ENCODE assay signal across 14 cellular contexts in the genomic region with DNA sequence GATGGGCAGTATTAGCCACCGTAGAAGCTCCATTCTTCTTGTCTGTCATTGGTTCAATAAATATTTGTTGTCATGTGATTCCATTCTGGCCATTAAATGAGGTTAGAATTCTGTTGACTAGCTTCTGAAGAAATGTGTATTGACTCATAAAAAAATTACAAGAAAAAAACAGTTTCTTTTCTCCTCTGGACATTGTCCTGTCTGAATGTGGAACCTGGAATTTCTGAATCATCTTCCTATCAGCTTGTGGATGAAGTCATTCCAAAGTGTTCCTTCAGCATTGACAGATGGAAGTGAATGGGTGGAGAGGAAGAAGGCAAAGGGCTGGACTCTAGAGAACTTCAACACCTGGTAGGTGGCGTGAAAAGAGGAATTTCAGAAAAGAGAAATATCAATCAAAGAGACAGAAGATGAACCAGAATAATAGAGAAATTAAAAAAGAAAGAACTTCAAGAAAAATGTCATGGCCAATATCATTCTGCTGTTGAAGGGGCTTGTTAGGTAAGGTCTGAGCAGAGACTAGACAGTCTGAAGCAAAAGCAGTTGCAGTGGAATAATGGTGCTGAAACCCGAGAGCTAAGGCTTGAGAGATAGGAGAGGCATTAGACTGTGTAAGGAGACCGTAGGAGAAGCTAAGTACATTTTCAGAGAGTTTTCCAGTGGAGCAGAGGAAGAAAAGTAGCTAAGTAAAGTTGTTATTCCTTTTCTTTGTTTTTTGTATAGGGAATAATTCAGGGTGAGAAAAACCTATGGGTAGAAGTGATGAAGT.
DNase-seq lines count a peak whose midpoint lies in the region; TF ChIP-seq lines count a peak whose summit lies in the region.
"Had no signal": no experiment of that assay in that cellular context is flagged by ENCODE, and none has a peak within 500 bp of the region (broad histone marks: within the 10 kb centered on the region; RNA-seq: fewer than 3 reads in every experiment).

No MANE protein-coding gene starts in this region.

- H4K91ac ChIP-seq in trophoblast cell (ENCODE audit: low read depth, low read length): no peak overlapping the region

- no peak overlapping the region for H3K27ac ChIP-seq in GM23248
- peak overlapping the region; percentile 51 for H3K27ac ChIP-seq in trophoblast cell (ENCODE audit: low read depth, low read length)
- no peak overlapping the region for H3K27ac ChIP-seq in vagina
- H3K27ac ChIP-seq: SJCRH30 had no signal

- H4K12ac ChIP-seq in trophoblast cell (ENCODE audit: low read depth, low read length): no peak overlapping the region

- no peaks in the 10 kb centered on the region for H3K79me1 ChIP-seq in trophoblast cell (ENCODE audit: low read length)

- H2BK120ac ChIP-seq in trophoblast cell (ENCODE audit: insufficient read depth, low read length, poor library complexity): no peak overlapping the region

- H3K9me2 ChIP-seq in GM23248 (ENCODE audit: insufficient read depth): no peaks in the 10 kb centered on the region

- H2BK5ac ChIP-seq in trophoblast cell (ENCODE audit: low read depth, low read length, poor library complexity): no peak overlapping the region

- H3K14ac ChIP-seq in trophoblast cell (ENCODE audit: low read length): no peak overlapping the region

- H2AFZ ChIP-seq in GM23248 (no peak overlapping the region), trophoblast cell (ENCODE audit: insufficient read depth, low read length, poor library complexity) (no peak overlapping the region)

- H3F3A ChIP-seq in GM23248 (ENCODE audit: insufficient read depth): no peaks in the 10 kb centered on the region

- H3K9ac ChIP-seq in GM23248 (no peak overlapping the region), trophoblast cell (ENCODE audit: low read length) (no peak overlapping the region)

- H3K79me2 ChIP-seq in GM23248 (ENCODE audit: insufficient read depth) (no peaks in the 10 kb centered on the region), trophoblast cell (ENCODE audit: control insufficient read depth, insufficient read depth, low read length, poor library complexity) (no peaks in the 10 kb centered on the region)

- no peak overlapping the region for H2AK5ac ChIP-seq in trophoblast cell (ENCODE audit: low read length)

- H3K9me3 ChIP-seq in GM23248 (ENCODE audit: low read depth): no peaks in the 10 kb centered on the region
- no peaks in the 10 kb centered on the region for H3K9me3 ChIP-seq in trophoblast cell (ENCODE audit: insufficient read depth, low read depth, low read length)
- no peaks in the 10 kb centered on the region for H3K9me3 ChIP-seq in vagina
- H3K9me3 ChIP-seq: HAP-1, SJCRH30 had no signal

- H4K20me1 ChIP-seq in GM23248 (ENCODE audit: insufficient read depth): no peaks in the 10 kb centered on the region

- H3K4ac ChIP-seq in trophoblast cell (ENCODE audit: low read depth, low read length): no peak overlapping the region

- H2BK12ac ChIP-seq in trophoblast cell (ENCODE audit: low read length): no peak overlapping the region

- no peak overlapping the region for H3K4me2 ChIP-seq in GM23248 (ENCODE audit: unreplicated experiment)
- H3K4me2 ChIP-seq in trophoblast cell (ENCODE audit: low read length): no peak overlapping the region

- DNase-seq in GM23248 (peak; percentile 64), NCI-H524 (lab: John Stamatoyannopoulos, UW) (peak; percentile 42 to 49), epithelial cell of proximal tubule (ENCODE audit: low read depth) (peak; percentile 71), trophoblast cell (peak; percentile 6 to 44), NK-92 (lab: John Stamatoyannopoulos, UW; ENCODE audit: unreplicated experiment) (no peak), vagina (ENCODE audit: extremely low spot score in 2 of 2) (no peak), GDM1 (lab: John Stamatoyannopoulos, UW) (no peak)
- DNase-seq: activated T-cell treated with anti-CD3 and anti-CD28 coated beads, Interleukin-2, amount 50 U/mL, for 1 hour; CD4-positive, CD25-positive, alpha-beta regulatory T cell; effector memory CD4-positive, alpha-beta T cell; NCI-H2081 treated with DMSO at 0.1 percent for 48 hours; retina had no signal

- H3K27me3 ChIP-seq in GM23248 (replicated peaks; ENCODE audit: insufficient read depth) (no peaks in the 10 kb centered on the region), trophoblast cell (ENCODE audit: insufficient read depth, low read length) (no peaks in the 10 kb centered on the region), vagina (no peaks in the 10 kb centered on the region)
- H3K27me3 ChIP-seq: SJCRH30 had no signal

- H3K4me1 ChIP-seq in GM23248 (ENCODE audit: insufficient read depth) (peaks cover 2% of the 10 kb centered on the region; the same call in 1 of the 2 replicates), trophoblast cell (ENCODE audit: control insufficient read depth in 1 of 2, insufficient read depth in 2 of 2, low read length in 2 of 2) (peaks cover 0 to 2% of the 10 kb centered on the region in 2 experiments), vagina (no peaks in the 10 kb centered on the region)
- H3K4me1 ChIP-seq: HAP-1, SJCRH30 had no signal

- TF ChIP-seq POLR2A in vagina (IDR thresholded peaks at IDR 0.05): no peak

- H3K23ac ChIP-seq in trophoblast cell (ENCODE audit: low read length): no peak overlapping the region

- H3K36me3 ChIP-seq in GM23248 (ENCODE audit: low read depth) (no peaks in the 10 kb centered on the region), trophoblast cell (ENCODE audit: control insufficient read depth in 1 of 2, insufficient read depth in 2 of 2, low read length in 2 of 2) (no peaks in the 10 kb centered on the region), vagina (no peaks in the 10 kb centered on the region)
- H3K36me3 ChIP-seq: HAP-1, SJCRH30 had no signal

- in situ Hi-C loops in GM23248 (cut with MboI): no loop called here

- no peak overlapping the region for H4K8ac ChIP-seq in trophoblast cell (ENCODE audit: low read depth, low read length)

- intact Hi-C loops in vagina (cut with DNase I): no loop called here

- TF ChIP-seq CTCF in epithelial cell of proximal tubule (conservative IDR thresholded peaks at IDR 0.05; ENCODE audit: low read depth, low read length) (no peak), vagina (IDR thresholded peaks at IDR 0.05) (no peak)

- H3K18ac ChIP-seq in trophoblast cell (ENCODE audit: low read length): no peak overlapping the region

- 36 to 41% methylated on average over 4 of the region's 4 CpGs for WGBS in GM23248 (ENCODE audit: low coverage in 1 of 2, low lambda C conversion rate in 2 of 2, missing lambda C conversion rate in 2 of 2), 2 experiments
- no CpG with 5 or more reads among the region's 4 CpGs for WGBS in trophoblast cell (ENCODE audit: extremely low coverage, insufficient coverage, insufficient read length)

- no peak overlapping the region for H3K4me3 ChIP-seq in GM23248
- H3K4me3 ChIP-seq in epithelial cell of proximal tubule (ENCODE audit: low read depth, low read length): no peak overlapping the region
- no peak overlapping the region for H3K4me3 ChIP-seq in trophoblast cell (ENCODE audit: low read depth, low read length)
- H3K4me3 ChIP-seq in vagina: no peak overlapping the region
- H3K4me3 ChIP-seq: HAP-1, SJCRH30 had no signal

Comparison
In these comparisons a context has a peak if more than half of its experiments do, and no peak if none do; other contexts are left out.
1. DNase-seq: peak in GM23248 (single experiment), NCI-H524 (2 of 2), epithelial cell of proximal tubule (single experiment) and trophoblast cell (2 of 2); none in NK-92 (single experiment), vagina (0 of 2) and GDM1 (single experiment).